13 cellular contexts compared by ENCODE assay signal in genomic region chr1:19309123-19309813, GRCh38. TPM values are rescaled to one million over a fixed set of nuclear protein-coding genes. Genes with fewer than 3 reads are reported as not detected.
A peak's percentile ranks its signal among the peaks of the same experiment; 100 is the strongest.
DNase-seq lines count a peak whose midpoint lies in the region; ATAC-seq and TF ChIP-seq lines count a peak whose summit lies in the region.
"Had no signal": no experiment of that assay in that cellular context is flagged by ENCODE, and none has a peak within 500 bp of the region (broad histone marks: within the 10 kb centered on the region; RNA-seq: fewer than 3 reads in every experiment).

No MANE protein-coding gene starts in this region.

- no peaks in the 10 kb centered on the region for H3K27me3 ChIP-seq in CD4-positive, alpha-beta T cell (ENCODE audit: control insufficient read depth, insufficient read depth, low read length)
- no peaks in the 10 kb centered on the region for H3K27me3 ChIP-seq in mucosa of rectum (ENCODE audit: control insufficient read depth in 2 of 2, insufficient read depth in 2 of 2, low read length in 2 of 2)
- H3K27me3 ChIP-seq: breast epithelium, gastrocnemius medialis, right atrium auricular region had no signal

- H3K4me3 ChIP-seq in mucosa of rectum (ENCODE audit: low read length in 2 of 2), result no peak overlapping the region
- H3K4me3 ChIP-seq: breast epithelium, gastrocnemius medialis, lung, right atrium auricular region had no signal

- no peaks in the 10 kb centered on the region for H3K9me3 ChIP-seq in CD4-positive, alpha-beta T cell (ENCODE audit: control insufficient read depth, low read length)
- H3K9me3 ChIP-seq in mucosa of rectum (ENCODE audit: control insufficient read depth in 2 of 2, low read length in 2 of 2), result no peaks in the 10 kb centered on the region
- H3K9me3 ChIP-seq: breast epithelium, gastrocnemius medialis, right atrium auricular region had no signal

- no peak overlapping the region for H3K9ac ChIP-seq in mucosa of rectum (ENCODE audit: low read depth in 1 of 2, low read length in 2 of 2)

- no peak for ATAC-seq in CD4-positive, alpha-beta T cell (ENCODE audit: poor library complexity)
- no peak for ATAC-seq in GM19023 (IDR thresholded peaks at IDR 0.05; ENCODE audit: unreplicated experiment)
- ATAC-seq: gastrocnemius medialis had no signal

- H3K27ac Mint-ChIP-seq in CD4-positive, alpha-beta T cell, result no peak overlapping the region
- peak overlapping the region in 1 of 3 donors; percentile 72 for H3K27ac Mint-ChIP-seq in IgD-negative memory B cell
- peak overlapping the region; percentile 82 for H3K27ac Mint-ChIP-seq in chondrocyte (ENCODE audit: unreplicated experiment)
- H3K27ac Mint-ChIP-seq in activated T-cell treated with anti-CD3 and anti-CD28 coated beads, Interleukin-2, amount 50 U/mL, for 24 hours, result no peak overlapping the region

- CTCF ChIA-PET in CD4-positive, alpha-beta T cell (lab: Charles Lee), result no interaction called here

- peaks cover 31 to 32% of the 10 kb centered on the region in 2 donors for H3K36me3 ChIP-seq in mucosa of rectum (ENCODE audit: control insufficient read depth in 2 of 2, insufficient read depth in 2 of 2, low read length in 2 of 2)

- H3K9me3 Mint-ChIP-seq in CD4-positive, alpha-beta T cell, result no peaks in the 10 kb centered on the region
- H3K9me3 Mint-ChIP-seq in IgD-negative memory B cell (no peaks in the 10 kb centered on the region), chondrocyte (ENCODE audit: low read depth) (no peaks in the 10 kb centered on the region)
- H3K9me3 Mint-ChIP-seq in activated T-cell treated with anti-CD3 and anti-CD28 coated beads, Interleukin-2, amount 50 U/mL, for 24 hours, result no peaks in the 10 kb centered on the region

- H3K27ac ChIP-seq in CD4-positive, alpha-beta T cell (ENCODE audit: low read depth, low read length), result no peak overlapping the region
- H3K27ac ChIP-seq in mucosa of rectum (ENCODE audit: low read depth in 2 of 2, low read length in 2 of 2), result peak overlapping the region; percentile 24 to 79
- H3K27ac ChIP-seq: breast epithelium, gastrocnemius medialis, right atrium auricular region had no signal

- TF ChIP-seq CTCF in CD4-positive, alpha-beta T cell (IDR thresholded peaks at IDR 0.05), result no peak
- no peak for TF ChIP-seq CTCF in chondrocyte (IDR thresholded peaks at IDR 0.05)

- peak overlapping the region; percentile 71 for H3K4me3 Mint-ChIP-seq in CD4-positive, alpha-beta T cell
- H3K4me3 Mint-ChIP-seq in IgD-negative memory B cell, result peak overlapping the region in 3 of 4 donors; percentile 8 to 87 (median 65)
- no peak overlapping the region for H3K4me3 Mint-ChIP-seq in chondrocyte (ENCODE audit: unreplicated experiment)
- no peak overlapping the region for H3K4me3 Mint-ChIP-seq in activated T-cell treated with anti-CD3 and anti-CD28 coated beads, Interleukin-2, amount 50 U/mL, for 24 hours

- H3K27me3 Mint-ChIP-seq in CD4-positive, alpha-beta T cell, result no peaks in the 10 kb centered on the region
- H3K27me3 Mint-ChIP-seq in IgD-negative memory B cell, result no peaks in the 10 kb centered on the region
- no peaks in the 10 kb centered on the region for H3K27me3 Mint-ChIP-seq in chondrocyte (ENCODE audit: low read depth)
- no peaks in the 10 kb centered on the region for H3K27me3 Mint-ChIP-seq in activated T-cell treated with anti-CD3 and anti-CD28 coated beads, Interleukin-2, amount 50 U/mL, for 24 hours

- H3K36me3 Mint-ChIP-seq in CD4-positive, alpha-beta T cell (ENCODE audit: low read depth), result peaks cover 47% of the 10 kb centered on the region
- H3K36me3 Mint-ChIP-seq in IgD-negative memory B cell, result peaks cover 10% of the 10 kb centered on the region
- peaks cover 22% of the 10 kb centered on the region for H3K36me3 Mint-ChIP-seq in chondrocyte (ENCODE audit: low read depth)
- H3K36me3 Mint-ChIP-seq in activated T-cell treated with anti-CD3 and anti-CD28 coated beads, Interleukin-2, amount 50 U/mL, for 24 hours (ENCODE audit: low read depth), result peaks cover 53% of the 10 kb centered on the region

- intact Hi-C loops in CD4-positive, alpha-beta T cell (cut with DNase I, micrococcal nuclease), result no loop called here

- H3K4me1 ChIP-seq in mucosa of rectum (ENCODE audit: control insufficient read depth in 2 of 2, insufficient read depth in 2 of 2, low read length in 2 of 2), result peaks cover 37 to 45% of the 10 kb centered on the region in 2 donors

- POLR2A ChIA-PET in CD4-positive, alpha-beta T cell (lab: Charles Lee), result interaction anchor here (0.8 kb wide), 1 partner anchor 130 kb away, joined by 3 read pairs; no protein-coding TSS in a partner anchor

- DNase-seq in CD4-positive, alpha-beta T cell, result no peak
- DNase-seq in chondrocyte (ENCODE audit: low spot score) (no peak), 8988T (no peak), germinal center (ENCODE audit: low spot score) (no peak)
- no peak for DNase-seq in activated T-cell treated with anti-CD3 and anti-CD28 coated beads, Interleukin-2, amount 50 U/mL, for 24 hours
- DNase-seq: gastrocnemius medialis, T-helper 9 cell had no signal

- H3K4me1 Mint-ChIP-seq in CD4-positive, alpha-beta T cell (ENCODE audit: low read depth), result peaks cover 35% of the 10 kb centered on the region
- peaks cover 27 to 31% (median 30%) of the 10 kb centered on the region in 3 donors for H3K4me1 Mint-ChIP-seq in IgD-negative memory B cell
- peaks cover 43% of the 10 kb centered on the region for H3K4me1 Mint-ChIP-seq in chondrocyte (ENCODE audit: low read depth)
- H3K4me1 Mint-ChIP-seq in activated T-cell treated with anti-CD3 and anti-CD28 coated beads, Interleukin-2, amount 50 U/mL, for 24 hours (ENCODE audit: low read depth), result peaks cover 29% of the 10 kb centered on the region

RNA-seq across cellular contexts. Expression of gene AKR7A2, which starts 2.7 kb away (rescaled TPM):
- 10 to 100 TPM; 11.1 to 11.8 TPM for total RNA-seq in CD4-positive, alpha-beta T cell
- polyA plus RNA-seq in IgD-negative memory B cell, result 87.9 TPM
- 46.6 to 48.9 TPM (median 47.1 TPM) in 3 replicates for total RNA-seq in chondrocyte

RNA-seq across cellular contexts. Expression of gene SLC66A1, which starts 2.9 kb away (rescaled TPM):
- 1 to 10 TPM; 2.3 to 3.7 TPM for total RNA-seq in CD4-positive, alpha-beta T cell
- 12.7 TPM for polyA plus RNA-seq in IgD-negative memory B cell
- total RNA-seq in chondrocyte, result 15.7 to 20.1 TPM (median 18.8 TPM) in 3 replicates

RNA-seq across cellular contexts. Expression of gene AKR7A3, which starts 20.7 kb away (rescaled TPM):
- total RNA-seq in CD4-positive, alpha-beta T cell, result 1 to 10 TPM in 1 of 2 experiments, under 1 TPM in 1; 0.84 to 1.4 TPM
- 0.20 TPM for polyA plus RNA-seq in IgD-negative memory B cell
- total RNA-seq in chondrocyte, result 0.45 to 1.5 TPM (median 0.51 TPM) in 3 replicates

RNA-seq across cellular contexts. Expression of gene MRTO4, which starts 57.7 kb away (rescaled TPM):
- 10 to 100 TPM; 10.2 to 12.0 TPM for total RNA-seq in CD4-positive, alpha-beta T cell
- polyA plus RNA-seq in IgD-negative memory B cell, result 34.9 TPM
- 16.2 to 20.4 TPM (median 17.7 TPM) in 3 replicates for total RNA-seq in chondrocyte

RNA-seq across cellular contexts. Expression of gene EMC1, which starts 57.9 kb away (rescaled TPM):
- 10 to 100 TPM; 21.9 to 22.2 TPM for total RNA-seq in CD4-positive, alpha-beta T cell
- polyA plus RNA-seq in IgD-negative memory B cell, result 19.5 TPM
- total RNA-seq in chondrocyte, result 51.9 to 55.6 TPM (median 55.2 TPM) in 3 replicates

Comparison
In these comparisons a context has a peak if more than half of its experiments do, and no peak if none do; other contexts are left out.
1. H3K4me3 Mint-ChIP-seq: peak in CD4-positive, alpha-beta T cell (single experiment) and IgD-negative memory B cell (3 of 4); none in chondrocyte (single experiment) and activated T-cell treated with anti-CD3 and anti-CD28 coated beads, Interleukin-2, amount 50 U/mL, for 24 hours (single experiment).